In genomic region chr14:55398679-55399078, GRCh38 we compare ENCODE assay signal across 12 cellular contexts. TPM values are rescaled to one million over a fixed set of nuclear protein-coding genes. Genes with fewer than 3 reads are reported as not detected.
DNase-seq lines count a peak whose midpoint lies in the region; ATAC-seq, FAIRE-seq and TF ChIP-seq lines count a peak whose summit lies in the region.
"Had no signal": no experiment of that assay in that cellular context is flagged by ENCODE, and none has a peak within 500 bp of the region (broad histone marks: within the 10 kb centered on the region; RNA-seq: fewer than 3 reads in every experiment).

No MANE protein-coding gene starts in this region.

- H3K27ac ChIP-seq in K562 (ENCODE audit: extremely low read depth, low read depth, low read length) = peak overlapping the region; percentile 28; the same call in 1 of the 3 replicates
- peak overlapping the region; percentile 25 for H3K27ac ChIP-seq in right cardiac atrium (ENCODE audit: low read length)
- H3K27ac ChIP-seq in Peyer's patch = no peak overlapping the region
- H3K27ac ChIP-seq: BLaER1, parathyroid adenoma had no signal

- no peaks in the 10 kb centered on the region for H3K9me3 ChIP-seq in K562 (replicated peaks; ENCODE audit: control insufficient read depth, insufficient read depth, low read depth, low read length)
- no peaks in the 10 kb centered on the region for H3K9me3 ChIP-seq in right cardiac atrium (ENCODE audit: control insufficient read depth, low read length)
- H3K9me3 ChIP-seq in Peyer's patch = no peaks in the 10 kb centered on the region
- H3K9me3 ChIP-seq: BLaER1 had no signal

- H3K9me1 ChIP-seq in K562 (ENCODE audit: control insufficient read depth, insufficient read depth, low read length) = no peaks in the 10 kb centered on the region

- H3K36me3 Mint-ChIP-seq in activated naive CD4-positive, alpha-beta T cell treated with anti-CD3 and anti-CD28 coated beads, Interleukin-2, amount 50 U/mL, for 72 hours = peaks cover 0 to 5% of the 10 kb centered on the region in 2 donors

- no peak for DNase-seq in activated naive CD4-positive, alpha-beta T cell treated with anti-CD3 and anti-CD28 coated beads, Interleukin-2, amount 50 U/mL, for 72 hours (ENCODE audit: low spot score in 2 of 2)
- no peak for DNase-seq in activated naive CD4-positive, alpha-beta T cell treated with anti-CD3 and anti-CD28 coated beads, Interleukin-2, amount 50 U/mL, for 16 hours
- peak in 2 of 4 experiments; percentile 11 to 52 for DNase-seq in K562 (ENCODE audit: extremely low read depth in 1 of 4, low spot score in 3 of 4)
- DNase-seq in right cardiac atrium = no peak
- peak; percentile 86 for DNase-seq in urothelium cell line (ENCODE audit: low spot score)
- no peak for DNase-seq in left lobe of liver (ENCODE audit: low spot score)
- DNase-seq in Peyer's patch = no peak
- DNase-seq: activated CD8-positive, alpha-beta memory T cell treated with anti-CD3 and anti-CD28 coated beads for 24 hours; NCI-H524 had no signal

- no peak overlapping the region for H3K4me3 ChIP-seq in K562
- H3K4me3 ChIP-seq in right cardiac atrium (ENCODE audit: low read length) = no peak overlapping the region
- no peak overlapping the region for H3K4me3 ChIP-seq in Peyer's patch
- H3K4me3 ChIP-seq: BLaER1 had no signal

- TF ChIP-seq POLR2A in K562 (conservative IDR thresholded peaks at IDR 0.05) = no peak
- no peak for TF ChIP-seq POLR2A in Peyer's patch (IDR thresholded peaks at IDR 0.05)

- no peaks in the 10 kb centered on the region for H3K9me3 Mint-ChIP-seq in activated naive CD4-positive, alpha-beta T cell treated with anti-CD3 and anti-CD28 coated beads, Interleukin-2, amount 50 U/mL, for 72 hours

- intact Hi-C loops in K562 (cut with micrococcal nuclease) (no loop called here), right cardiac atrium (cut with DNase I) (no loop called here)

- H3K27me3 ChIP-seq in K562 (ENCODE audit: control insufficient read depth in 2 of 2, insufficient read depth in 2 of 2, low read length in 2 of 2) = no peaks in the 10 kb centered on the region
- H3K27me3 ChIP-seq in right cardiac atrium (ENCODE audit: control insufficient read depth, insufficient read depth) = no peaks in the 10 kb centered on the region
- no peaks in the 10 kb centered on the region for H3K27me3 ChIP-seq in Peyer's patch
- H3K27me3 ChIP-seq: BLaER1 had no signal

- peaks cover 4% of the 10 kb centered on the region; the same call in 1 of the 3 replicates for H3K36me3 ChIP-seq in K562 (ENCODE audit: control insufficient read depth, insufficient read depth, low read length)
- H3K36me3 ChIP-seq in Peyer's patch = peaks cover 0 to 24% (median 0%) of the 10 kb centered on the region in 3 donors

- no peak for TF ChIP-seq CTCF in K562 (IDR thresholded peaks at IDR 0.05 in 2 of 3, conservative IDR thresholded peaks at IDR 0.05 in 1 of 3; ENCODE audit: insufficient read depth in 2 of 3, low read depth in 1 of 3, low read length in 3 of 3)
- TF ChIP-seq CTCF in Peyer's patch (IDR thresholded peaks at IDR 0.05) = no peak

- CTCF ChIA-PET in K562 (lab: Yijun Ruan, JAX; ENCODE audit: low intra/inter-chr PET ratio) = no interaction called here

- TF ChIP-seq EP300 in K562 (IDR thresholded peaks at IDR 0.05; ENCODE audit: low read length) = no peak

- 52% methylated on average over 5 of the region's 5 CpGs for WGBS in K562 (ENCODE audit: insufficient coverage, low coverage, missing lambda C conversion rate)
- WGBS in right cardiac atrium = 69% methylated on average over 5 of the region's 5 CpGs

- no peak for TF ChIP-seq RAD21 in K562 (CRISPR knock-in tag; conservative IDR thresholded peaks at IDR 0.05 in 1 of 2, IDR thresholded peaks at IDR 0.05 in 1 of 2)

- no peaks in the 10 kb centered on the region for H4K20me1 ChIP-seq in K562 (replicated peaks; ENCODE audit: control insufficient read depth, insufficient read depth, low read length)

- peaks cover 0 to 11% of the 10 kb centered on the region in 2 experiments; a peak in 3 of 5 replicates for H3K4me1 ChIP-seq in K562 (replicated peaks in 1 of 2; ENCODE audit: control insufficient read depth in 2 of 2, insufficient read depth in 2 of 2, low read length in 2 of 2)
- peaks cover 4% of the 10 kb centered on the region for H3K4me1 ChIP-seq in right cardiac atrium (ENCODE audit: control insufficient read depth, insufficient read depth, low read length)
- no peaks in the 10 kb centered on the region for H3K4me1 ChIP-seq in Peyer's patch
- H3K4me1 ChIP-seq: BLaER1, parathyroid adenoma had no signal

- peak overlapping the region; percentile 44; the same call in 1 of the 2 replicates for H3K4me2 ChIP-seq in K562 (ENCODE audit: insufficient read depth, low read length)
- H3K4me2 ChIP-seq: BLaER1 had no signal

- peaks cover 26% of the 10 kb centered on the region for H3K79me2 ChIP-seq in K562 (ENCODE audit: control insufficient read depth, insufficient read depth, low read length)

- BruUV-seq in K562 (replicated peaks; lab: Mats Ljungman, UMichigan) = no TSS peak

- no peak overlapping the region for H3K9ac ChIP-seq in K562 (ENCODE audit: insufficient read depth in 1 of 2, low read depth in 2 of 2, low read length in 2 of 2)
- H3K9ac ChIP-seq: BLaER1, parathyroid adenoma had no signal

- FAIRE-seq in K562 (lab: Jason Lieb, UNC) (peak; percentile 80), urothelium cell line (lab: Jason Lieb, UNC) (peak; percentile 53)

- H3K27ac Mint-ChIP-seq in activated naive CD4-positive, alpha-beta T cell treated with anti-CD3 and anti-CD28 coated beads, Interleukin-2, amount 50 U/mL, for 72 hours = no peak overlapping the region

- 0 out of 2 replicates have a peak overlapping the region, but pooled peaks have one; percentile 44 for H2AFZ ChIP-seq in K562 (ENCODE audit: low read depth, low read length)
- H2AFZ ChIP-seq: parathyroid adenoma had no signal

- POLR2A ChIA-PET in K562 (lab: Yijun Ruan, JAX) = no interaction called here

- peak; percentile 41 to 95 for ATAC-seq in activated naive CD4-positive, alpha-beta T cell treated with anti-CD3 and anti-CD28 coated beads, Interleukin-2, amount 50 U/mL, for 72 hours
- ATAC-seq in K562 (peak; percentile 49), right cardiac atrium (peak; percentile 87 to 90), left lobe of liver (no peak), GM19452 (IDR thresholded peaks at IDR 0.05; ENCODE audit: unreplicated experiment) (no peak)

- in situ Hi-C loops in K562 (cut with MboI) = no loop called here

TF ChIP-seq in K562, 482 proteins besides CTCF, POLR2A, EP300 and RAD21 (continues in another document):
- no peak for TF ChIP-seq ZNF354B (CRISPR knock-in tag; IDR thresholded peaks at IDR 0.05)
- TF ChIP-seq GABPA (tag; conservative IDR thresholded peaks at IDR 0.05; ENCODE audit: low read depth) = no peak

RNA-seq across cellular contexts. Expression of gene ATG14, which starts 13.0 kb away (rescaled TPM):
- 1 to 10 TPM; 7.4 to 8.3 TPM for total RNA-seq in activated naive CD4-positive, alpha-beta T cell treated with anti-CD3 and anti-CD28 coated beads, Interleukin-2, amount 50 U/mL, for 72 hours
- total RNA-seq in K562 (2011; cell fraction: chromatin; rRNA removed; ENCODE audit: low replicate concordance) = 5.2 and 10.8 TPM in 2 replicates
- total RNA-seq in K562 (2011; cell fraction: nucleolus; rRNA removed) = 2.8 and 3.7 TPM in 2 replicates
- total RNA-seq in K562 (2011; cell fraction: nucleoplasm; rRNA removed) = 6.0 and 9.4 TPM in 2 replicates
- 2.8 and 3.8 TPM in 2 replicates for total RNA-seq in K562 (2014; rRNA removed)
- total RNA-seq in K562 (2014; rRNA removed; fragmentation: Illumina TruSeq; extraction: Trizol) = 3.5 and 4.4 TPM in 2 replicates
- 3.7 and 3.8 TPM in 2 replicates for total RNA-seq in K562 (2015; rRNA removed; fragmentation: Illumina TruSeq; extraction: Trizol)
- 2.6 and 3.4 TPM in 2 replicates for total RNA-seq in K562 (2021)
- polyA plus RNA-seq in K562 (2011; rRNA removed) = 3.1 and 4.1 TPM in 2 replicates
- 1.3 and 2.0 TPM in 2 replicates for polyA plus RNA-seq in K562 (2011; cell fraction: cytosol; rRNA removed)
- polyA plus RNA-seq in K562 (2011; cell fraction: nucleus; rRNA removed) = 6.3 and 6.7 TPM in 2 replicates
- 2.1 and 2.2 TPM in 2 replicates for polyA plus RNA-seq in K562 (2012)
- polyA plus RNA-seq in K562 (2014; fragmentation: Illumina TruSeq; extraction: Trizol) = 3.1 and 3.6 TPM in 2 replicates
- under 1 TPM; 0.55 to 0.99 TPM for polyA plus RNA-seq in K562 (2014; fragmentation: Nextera tagmentation; extraction: Ambion mirVana)
- polyA plus RNA-seq in K562 (2014; rRNA removed) = 2.6 and 4.2 TPM in 2 replicates
- polyA minus RNA-seq in K562 (2011; rRNA and poly(A)+ RNA removed) = 4.4 and 4.5 TPM in 2 replicates
- 1.7 and 1.9 TPM in 2 replicates for polyA minus RNA-seq in K562 (2011; cell fraction: cytosol; rRNA and poly(A)+ RNA removed)
- polyA minus RNA-seq in K562 (2011; cell fraction: nucleus; rRNA and poly(A)+ RNA removed) = 3.0 and 3.3 TPM in 2 replicates
- total RNA-seq in right cardiac atrium = 10 to 100 TPM in 3 of 4 donors, 1 to 10 TPM in 1; 8.0 to 12.9 (median 10.9) TPM
- 6.7 TPM for polyA plus RNA-seq in right cardiac atrium
- total RNA-seq in left lobe of liver = 4.1 TPM
- total RNA-seq in Peyer's patch = 10 to 100 TPM; 10.3 to 18.9 (median 13.9) TPM

RNA-seq across cellular contexts. Expression of gene TBPL2, which starts 41.7 kb away (rescaled TPM):
- not detected for total RNA-seq in activated naive CD4-positive, alpha-beta T cell treated with anti-CD3 and anti-CD28 coated beads, Interleukin-2, amount 50 U/mL, for 72 hours
- not detected in 2 replicates for total RNA-seq in K562 (2011; cell fraction: chromatin; rRNA removed; ENCODE audit: low replicate concordance)
- total RNA-seq in K562 (2011; cell fraction: nucleolus; rRNA removed) = not detected in 2 replicates
- not detected in 2 replicates for total RNA-seq in K562 (2011; cell fraction: nucleoplasm; rRNA removed)
- total RNA-seq in K562 (2014; rRNA removed) = not detected in 2 replicates
- total RNA-seq in K562 (2014; rRNA removed; fragmentation: Illumina TruSeq; extraction: Trizol) = not detected in 2 replicates
- not detected in 2 replicates for total RNA-seq in K562 (2015; rRNA removed; fragmentation: Illumina TruSeq; extraction: Trizol)
- total RNA-seq in K562 (2021) = not detected in 2 replicates
- polyA plus RNA-seq in K562 (2011; rRNA removed) = not detected in 2 replicates
- not detected in 2 replicates for polyA plus RNA-seq in K562 (2011; cell fraction: cytosol; rRNA removed)
- not detected in 2 replicates for polyA plus RNA-seq in K562 (2011; cell fraction: nucleus; rRNA removed)
- not detected in 2 replicates for polyA plus RNA-seq in K562 (2012)
- not detected in 2 replicates for polyA plus RNA-seq in K562 (2014; fragmentation: Illumina TruSeq; extraction: Trizol)
- polyA plus RNA-seq in K562 (2014; fragmentation: Nextera tagmentation; extraction: Ambion mirVana) = not detected
- not detected in 2 replicates for polyA plus RNA-seq in K562 (2014; rRNA removed)
- polyA minus RNA-seq in K562 (2011; rRNA and poly(A)+ RNA removed) = not detected in 2 replicates
- polyA minus RNA-seq in K562 (2011; cell fraction: cytosol; rRNA and poly(A)+ RNA removed) = not detected in 2 replicates
- not detected in 2 replicates for polyA minus RNA-seq in K562 (2011; cell fraction: nucleus; rRNA and poly(A)+ RNA removed)
- not detected for total RNA-seq in right cardiac atrium
- not detected for polyA plus RNA-seq in right cardiac atrium
- total RNA-seq in left lobe of liver = not detected
- total RNA-seq in Peyer's patch = not detected

Comparison
In these comparisons a context has a peak if more than half of its experiments do, and no peak if none do; other contexts are left out.
1. ATAC-seq: peak in activated naive CD4-positive, alpha-beta T cell treated with anti-CD3 and anti-CD28 coated beads, Interleukin-2, amount 50 U/mL, for 72 hours (2 of 2), K562 (single experiment) and right cardiac atrium (2 of 2); none in left lobe of liver (single experiment) and GM19452 (single experiment).
2. H3K27ac ChIP-seq: peak in K562 (single experiment) and right cardiac atrium (single experiment); none in Peyer's patch (0 of 4).